ENCODE assay signal across 15 cellular contexts in genomic region chr10:11288302-11288701, GRCh38.
DNase-seq lines count a peak whose midpoint lies in the region; ATAC-seq and TF ChIP-seq lines count a peak whose summit lies in the region.
"Had no signal": no experiment of that assay in that cellular context is flagged by ENCODE, and none has a peak within 500 bp of the region (broad histone marks: within the 10 kb centered on the region; RNA-seq: fewer than 3 reads in every experiment).

No MANE protein-coding gene starts in this region.

- H3K27me3 Mint-ChIP-seq in stimulated activated naive CD8-positive, alpha-beta T cell treated with anti-CD3 and anti-CD28 coated beads, Interleukin-15, Interleukin-2, amounts not matched to agents 100 ng/mL and 50 ng/mL, for 24 hours = no peaks in the 10 kb centered on the region
- no peaks in the 10 kb centered on the region for H3K27me3 Mint-ChIP-seq in activated naive CD8-positive, alpha-beta T cell treated with anti-CD3 and anti-CD28 coated beads, Interleukin-2, amount 10 ng/mL, durations not matched to agents 7 days and 5 days
- no peaks in the 10 kb centered on the region for H3K27me3 Mint-ChIP-seq in naive thymus-derived CD4-positive, alpha-beta T cell
- H3K27me3 Mint-ChIP-seq in Calu3 (ENCODE audit: unreplicated experiment) = peaks cover 10% of the 10 kb centered on the region
- H3K27me3 Mint-ChIP-seq: B cell; CD8-positive, alpha-beta memory T cell had no signal

- H3K4me3 Mint-ChIP-seq in stimulated activated naive CD8-positive, alpha-beta T cell treated with anti-CD3 and anti-CD28 coated beads, Interleukin-15, Interleukin-2, amounts not matched to agents 100 ng/mL and 50 ng/mL, for 24 hours = no peak overlapping the region
- H3K4me3 Mint-ChIP-seq in activated naive CD8-positive, alpha-beta T cell treated with anti-CD3 and anti-CD28 coated beads, Interleukin-2, amount 10 ng/mL, durations not matched to agents 7 days and 5 days = no peak overlapping the region
- peak overlapping the region in 1 of 10 donors; percentile 9 for H3K4me3 Mint-ChIP-seq in naive thymus-derived CD4-positive, alpha-beta T cell
- H3K4me3 Mint-ChIP-seq in Calu3 (ENCODE audit: low read depth, unreplicated experiment) = no peak overlapping the region
- H3K4me3 Mint-ChIP-seq: B cell; CD8-positive, alpha-beta memory T cell; HFFc6 had no signal

- POLR2A ChIA-PET in activated naive CD8-positive, alpha-beta T cell treated with anti-CD3 and anti-CD28 coated beads, Interleukin-2, amount 10 ng/mL, durations not matched to agents 7 days and 5 days (lab: Charles Lee) = no interaction called here
- POLR2A ChIA-PET in naive thymus-derived CD4-positive, alpha-beta T cell (lab: Charles Lee) = no interaction called here

- H3K27me3 ChIP-seq in naive thymus-derived CD4-positive, alpha-beta T cell (ENCODE audit: control insufficient read depth in 2 of 2, insufficient read depth in 2 of 2, low read length in 2 of 2) = no peaks in the 10 kb centered on the region
- H3K27me3 ChIP-seq: MG63 had no signal

- BruUV-seq in Calu3 (replicated peaks; lab: Mats Ljungman, UMichigan) = no TSS peak

- no peak for ATAC-seq in stimulated activated naive CD8-positive, alpha-beta T cell treated with anti-CD3 and anti-CD28 coated beads, Interleukin-15, Interleukin-2, amounts not matched to agents 100 U/mL and 50 U/mL, for 24 hours
- no peak for ATAC-seq in activated naive CD8-positive, alpha-beta T cell treated with anti-CD3 and anti-CD28 coated beads, Interleukin-2, amount 10 ng/mL, durations not matched to agents 7 days and 5 days (ENCODE audit: low read depth)
- ATAC-seq in naive thymus-derived CD4-positive, alpha-beta T cell = no peak

- no peak for TF ChIP-seq CTCF in Calu3 (IDR thresholded peaks at IDR 0.05; ENCODE audit: unreplicated experiment)

- peaks cover 26 to 90% (median 34%) of the 10 kb centered on the region in 3 experiments for H3K36me3 ChIP-seq in naive thymus-derived CD4-positive, alpha-beta T cell (ENCODE audit: control insufficient read depth in 2 of 3, insufficient read depth in 3 of 3, low read length in 3 of 3)
- H3K36me3 ChIP-seq: MG63 had no signal

- H3K36me3 Mint-ChIP-seq in stimulated activated naive CD8-positive, alpha-beta T cell treated with anti-CD3 and anti-CD28 coated beads, Interleukin-15, Interleukin-2, amounts not matched to agents 100 ng/mL and 50 ng/mL, for 24 hours (ENCODE audit: low read depth) = peaks cover 62% of the 10 kb centered on the region
- H3K36me3 Mint-ChIP-seq in activated naive CD8-positive, alpha-beta T cell treated with anti-CD3 and anti-CD28 coated beads, Interleukin-2, amount 10 ng/mL, durations not matched to agents 7 days and 5 days = peaks cover 32% of the 10 kb centered on the region
- peaks cover 24 to 56% (median 33%) of the 10 kb centered on the region in 5 donors for H3K36me3 Mint-ChIP-seq in naive thymus-derived CD4-positive, alpha-beta T cell
- H3K36me3 Mint-ChIP-seq in Calu3 (ENCODE audit: insufficient read depth, unreplicated experiment) = no peaks in the 10 kb centered on the region

- intact Hi-C loops in naive thymus-derived CD4-positive, alpha-beta T cell (cut with micrococcal nuclease) = no loop called here
- intact Hi-C loops in Calu3 (cut with micrococcal nuclease; ENCODE audit: unreplicated experiment) = no loop called here

- H3K4me3 ChIP-seq in naive thymus-derived CD4-positive, alpha-beta T cell (ENCODE audit: low read length) = no peak overlapping the region
- H3K4me3 ChIP-seq: MG63 had no signal

- no peak for DNase-seq in stimulated activated naive CD8-positive, alpha-beta T cell treated with anti-CD3 and anti-CD28 coated beads, Interleukin-15, Interleukin-2, amounts not matched to agents 100 U/mL and 50 U/mL, for 24 hours
- DNase-seq in activated naive CD8-positive, alpha-beta T cell treated with anti-CD3 and anti-CD28 coated beads, Interleukin-2, amount 10 ng/mL, durations not matched to agents 7 days and 5 days = no peak
- no peak for DNase-seq in naive thymus-derived CD4-positive, alpha-beta T cell
- no peak for DNase-seq in Calu3
- no peak for DNase-seq in mesenteric fat pad (ENCODE audit: low spot score)
- no peak for DNase-seq in substantia nigra (lab: John Stamatoyannopoulos, UW)
- DNase-seq: CD8-positive, alpha-beta memory T cell; HFFc6; MG63; NCI-H1105; NCI-H187; NCI-H446 had no signal

- peak overlapping the region; percentile 45 for H3K27ac Mint-ChIP-seq in stimulated activated naive CD8-positive, alpha-beta T cell treated with anti-CD3 and anti-CD28 coated beads, Interleukin-15, Interleukin-2, amounts not matched to agents 100 ng/mL and 50 ng/mL, for 24 hours
- H3K27ac Mint-ChIP-seq in activated naive CD8-positive, alpha-beta T cell treated with anti-CD3 and anti-CD28 coated beads, Interleukin-2, amount 10 ng/mL, durations not matched to agents 7 days and 5 days = peak overlapping the region; percentile 36
- peak overlapping the region in 6 of 9 donors; percentile 0 to 83 (median 63) for H3K27ac Mint-ChIP-seq in naive thymus-derived CD4-positive, alpha-beta T cell
- no peak overlapping the region for H3K27ac Mint-ChIP-seq in Calu3 (ENCODE audit: unreplicated experiment)
- H3K27ac Mint-ChIP-seq: HFFc6 had no signal

- H3K27ac ChIP-seq in naive thymus-derived CD4-positive, alpha-beta T cell (ENCODE audit: low read depth, low read length) = no peak overlapping the region
- no peak overlapping the region for H3K27ac ChIP-seq in substantia nigra (ENCODE audit: low read depth, low read length, poor library complexity, severe bottlenecking)
- H3K27ac ChIP-seq: RWPE1 had no signal

- CTCF ChIA-PET in naive thymus-derived CD4-positive, alpha-beta T cell (lab: Charles Lee) = no interaction called here
- CTCF ChIA-PET in Calu3 (lab: Charles Lee) = no interaction called here

- no peaks in the 10 kb centered on the region for H3K9me3 Mint-ChIP-seq in stimulated activated naive CD8-positive, alpha-beta T cell treated with anti-CD3 and anti-CD28 coated beads, Interleukin-15, Interleukin-2, amounts not matched to agents 100 ng/mL and 50 ng/mL, for 24 hours
- H3K9me3 Mint-ChIP-seq in activated naive CD8-positive, alpha-beta T cell treated with anti-CD3 and anti-CD28 coated beads, Interleukin-2, amount 10 ng/mL, durations not matched to agents 7 days and 5 days = no peaks in the 10 kb centered on the region
- H3K9me3 Mint-ChIP-seq in naive thymus-derived CD4-positive, alpha-beta T cell = peaks cover 0 to 2% (median 0%) of the 10 kb centered on the region in 11 donors
- no peaks in the 10 kb centered on the region for H3K9me3 Mint-ChIP-seq in Calu3 (ENCODE audit: low read depth, unreplicated experiment)
- H3K9me3 Mint-ChIP-seq: CD8-positive, alpha-beta memory T cell had no signal

- no peaks in the 10 kb centered on the region for H3K9me3 ChIP-seq in naive thymus-derived CD4-positive, alpha-beta T cell (ENCODE audit: control insufficient read depth in 2 of 3, low read length in 3 of 3)
- H3K9me3 ChIP-seq: MG63 had no signal

- H3K4me1 ChIP-seq in naive thymus-derived CD4-positive, alpha-beta T cell (ENCODE audit: control insufficient read depth in 2 of 2, insufficient read depth in 2 of 2, low read length in 2 of 2) = peaks cover 0 to under 1% of the 10 kb centered on the region in 2 donors

- H3K4me1 Mint-ChIP-seq in stimulated activated naive CD8-positive, alpha-beta T cell treated with anti-CD3 and anti-CD28 coated beads, Interleukin-15, Interleukin-2, amounts not matched to agents 100 ng/mL and 50 ng/mL, for 24 hours (ENCODE audit: low read depth) = peaks cover 26% of the 10 kb centered on the region
- H3K4me1 Mint-ChIP-seq in activated naive CD8-positive, alpha-beta T cell treated with anti-CD3 and anti-CD28 coated beads, Interleukin-2, amount 10 ng/mL, durations not matched to agents 7 days and 5 days = peaks cover 7% of the 10 kb centered on the region
- peaks cover 6 to 31% (median 22%) of the 10 kb centered on the region in 7 donors for H3K4me1 Mint-ChIP-seq in naive thymus-derived CD4-positive, alpha-beta T cell
- no peaks in the 10 kb centered on the region for H3K4me1 Mint-ChIP-seq in Calu3 (ENCODE audit: low read depth, unreplicated experiment)
